ENCODE assay signal across 1 cellular context in genomic region chr1:9066945-9067807, GRCh38.
TF ChIP-seq lines count a peak whose summit lies in the region.

No MANE protein-coding gene starts in this region.

TF ChIP-seq in HepG2, 621 proteins besides CTCF, POLR2A, EP300 and RAD21 (continued from another document):
- TF ChIP-seq ZNF407 (CRISPR knock-in tag; IDR thresholded peaks at IDR 0.05; ENCODE audit: not compliant biosample characterization) (no peak), HDAC2 (CRISPR knock-in tag; IDR thresholded peaks at IDR 0.05) (peak; percentile 54; the same call in 1 of the 2 replicates), CAMTA2 (CRISPR knock-in tag; IDR thresholded peaks at IDR 0.05; ENCODE audit: borderline replicate concordance) (no peak; the same call in 1 of the 2 replicates), ZNF569 (CRISPR knock-in tag; IDR thresholded peaks at IDR 0.05; ENCODE audit: borderline replicate concordance) (no peak), HDAC1 (CRISPR knock-in tag; IDR thresholded peaks at IDR 0.05) (0 out of 2 replicates have a peak, but pooled peaks have one; percentile 20), JARID2 (CRISPR knock-in tag; IDR thresholded peaks at IDR 0.05; ENCODE audit: insufficient replicate concordance) (no peak), ZKSCAN8 (CRISPR knock-in tag; IDR thresholded peaks at IDR 0.05; ENCODE audit: borderline replicate concordance) (0 out of 2 replicates have a peak, but pooled peaks have one; percentile 23), RBFOX2 (IDR thresholded peaks at IDR 0.05; ENCODE audit: low read depth, low read length) (no peak), ZNF766 (CRISPR knock-in tag; IDR thresholded peaks at IDR 0.05; ENCODE audit: borderline replicate concordance) (0 out of 2 replicates have a peak, but pooled peaks have one; percentile 50), ZNF703 (CRISPR knock-in tag; IDR thresholded peaks at IDR 0.05; ENCODE audit: borderline replicate concordance) (no peak), ZFYVE20 (CRISPR knock-in tag; IDR thresholded peaks at IDR 0.05; ENCODE audit: borderline replicate concordance, low read depth) (no peak), SRSF9 (IDR thresholded peaks at IDR 0.05; ENCODE audit: borderline replicate concordance, insufficient read depth, low read depth, low read length, poor library complexity, severe bottlenecking) (no peak), ZBTB20 (CRISPR knock-in tag; IDR thresholded peaks at IDR 0.05; ENCODE audit: borderline replicate concordance, low read depth) (no peak; the same call in 1 of the 2 replicates), ZNF468 (CRISPR knock-in tag; IDR thresholded peaks at IDR 0.05) (no peak), YEATS4 (CRISPR knock-in tag; IDR thresholded peaks at IDR 0.05; ENCODE audit: borderline replicate concordance) (no peak), ARHGAP35 (CRISPR knock-in tag; IDR thresholded peaks at IDR 0.05; ENCODE audit: borderline replicate concordance) (no peak), CHD2 (IDR thresholded peaks at IDR 0.05; ENCODE audit: low read depth, low read length) (no peak), PITX1 (CRISPR knock-in tag; IDR thresholded peaks at IDR 0.05) (no peak), TERF1 (CRISPR knock-in tag; IDR thresholded peaks at IDR 0.05) (no peak), ETV5 (CRISPR knock-in tag; IDR thresholded peaks at IDR 0.05; ENCODE audit: borderline replicate concordance) (peak; percentile 49; the same call in 1 of the 2 replicates), SRSF1 (optimal IDR thresholded peaks at IDR 0.05; ENCODE audit: low read depth, low read length) (no peak), ZNF451 (CRISPR knock-in tag; IDR thresholded peaks at IDR 0.05) (0 out of 2 replicates have a peak, but pooled peaks have one; percentile 48), SAFB2 (CRISPR knock-in tag; IDR thresholded peaks at IDR 0.05; ENCODE audit: borderline replicate concordance, low read depth) (no peak), CBX5 (CRISPR knock-in tag; IDR thresholded peaks at IDR 0.05; ENCODE audit: borderline replicate concordance) (no peak), ZBTB2 (CRISPR knock-in tag; IDR thresholded peaks at IDR 0.05; ENCODE audit: low read depth) (no peak), ZNF484 (CRISPR knock-in tag; IDR thresholded peaks at IDR 0.05; ENCODE audit: borderline replicate concordance, low read depth) (no peak), BRCA1 (CRISPR knock-in tag; IDR thresholded peaks at IDR 0.05) (0 out of 2 replicates have a peak, but pooled peaks have one; percentile 36), ZNF552 (CRISPR knock-in tag; IDR thresholded peaks at IDR 0.05; ENCODE audit: borderline replicate concordance) (no peak), MYPOP (CRISPR knock-in tag; IDR thresholded peaks at IDR 0.05) (no peak), ZNF205 (CRISPR knock-in tag; IDR thresholded peaks at IDR 0.05) (no peak), ZNF782 (CRISPR knock-in tag; IDR thresholded peaks at IDR 0.05; ENCODE audit: borderline replicate concordance) (no peak), EHMT2 (IDR thresholded peaks at IDR 0.05; ENCODE audit: borderline replicate concordance, low read depth, low read length) (no peak), RBM39 (IDR thresholded peaks at IDR 0.05; ENCODE audit: low read depth, low read length, poor library complexity, severe bottlenecking) (no peak), GZF1 (CRISPR knock-in tag; IDR thresholded peaks at IDR 0.05) (no peak), ZNF160 (CRISPR knock-in tag; IDR thresholded peaks at IDR 0.05) (no peak), HOXA5 (CRISPR knock-in tag; IDR thresholded peaks at IDR 0.05) (no peak), ZBTB21 (CRISPR knock-in tag; IDR thresholded peaks at IDR 0.05) (no peak), GATA4 (IDR thresholded peaks at IDR 0.05; ENCODE audit: borderline replicate concordance, low read depth) (no peak), BATF2 (CRISPR knock-in tag; IDR thresholded peaks at IDR 0.05) (no peak), ZNF44 (CRISPR knock-in tag; IDR thresholded peaks at IDR 0.05) (peak; percentile 57; the same call in 1 of the 2 replicates), NRL (CRISPR knock-in tag; IDR thresholded peaks at IDR 0.05; ENCODE audit: borderline replicate concordance) (peak; percentile 56; the same call in 1 of the 2 replicates), MEF2D (CRISPR knock-in tag; IDR thresholded peaks at IDR 0.05) (0 out of 2 replicates have a peak, but pooled peaks have one; percentile 26), NKX3-1 (CRISPR knock-in tag; IDR thresholded peaks at IDR 0.05) (peak; percentile 32; the same call in 1 of the 2 replicates), ZNF12 (CRISPR knock-in tag; IDR thresholded peaks at IDR 0.05) (0 out of 2 replicates have a peak, but pooled peaks have one; percentile 12), SOX6 (IDR thresholded peaks at IDR 0.05) (no peak), SOX6 (CRISPR knock-in tag; IDR thresholded peaks at IDR 0.05) (no peak)
